Comparison of ENCODE assay signal across 19 cellular contexts in the genomic region with DNA sequence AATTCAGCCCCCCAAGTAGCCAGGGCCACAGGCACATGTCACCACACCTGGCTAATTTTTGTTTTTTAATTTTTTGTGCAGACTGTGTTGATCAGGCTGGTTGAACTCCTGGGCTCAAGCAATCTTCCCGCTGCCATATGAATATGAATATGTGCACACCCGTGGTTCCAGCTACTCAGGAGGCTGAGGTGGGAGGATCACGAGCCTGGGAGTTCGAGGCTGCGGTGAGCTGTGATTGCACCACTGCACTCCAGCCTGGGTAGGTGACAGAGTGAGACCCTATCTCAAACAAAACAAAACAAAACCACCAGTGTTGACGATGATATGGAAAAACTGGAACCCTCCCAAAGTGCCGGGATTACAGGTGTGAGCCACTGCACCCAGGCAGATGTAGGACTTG. TPM values are rescaled to one million over a fixed set of nuclear protein-coding genes. Genes with fewer than 3 reads are reported as not detected.
DNase-seq lines count a peak whose midpoint lies in the region; ATAC-seq and TF ChIP-seq lines count a peak whose summit lies in the region.
"Had no signal": no experiment of that assay in that cellular context is flagged by ENCODE, and none has a peak within 500 bp of the region (broad histone marks: within the 10 kb centered on the region; RNA-seq: fewer than 3 reads in every experiment).

No MANE protein-coding gene starts in this region.

- DNase-seq in naive B cell = no peak
- DNase-seq in stimulated activated effector memory CD8-positive, alpha-beta T cell treated with anti-CD3 and anti-CD28 coated beads, Interleukin-12 subunit alpha, Interleukin-12 subunit beta, amount 100 ng/mL, for 72 hours (ENCODE audit: low spot score in 2 of 2) = no peak
- no peak for DNase-seq in erythroblast (lab: John Stamatoyannopoulos, UW)
- DNase-seq in MG63 = no peak
- DNase-seq in MM.1S = no peak
- DNase-seq: CD8-positive, alpha-beta T cell; DMS79; KG1; NCI-H1092; NCI-H146; NCI-H2081; NCI-H510A treated with DMSO at 0.1 percent for 48 hours; NCI-H82 had no signal

- H3K36me3 Mint-ChIP-seq in naive B cell = peaks cover 4 to 10% of the 10 kb centered on the region in 2 donors
- peaks cover 78% of the 10 kb centered on the region for H3K36me3 Mint-ChIP-seq in stimulated activated effector memory CD8-positive, alpha-beta T cell treated with anti-CD3 and anti-CD28 coated beads, Interleukin-12 subunit alpha, Interleukin-12 subunit beta, amount 100 ng/mL, for 72 hours

- H2AFZ ChIP-seq in SU-DHL-6 (ENCODE audit: low read depth, low read length, severe bottlenecking) = no peak overlapping the region
- H2AFZ ChIP-seq in MM.1S (ENCODE audit: low read length) = no peak overlapping the region
- H2AFZ ChIP-seq: GM23338 had no signal

- peaks cover 39 to 53% (median 42%) of the 10 kb centered on the region in 3 donors for H3K4me1 Mint-ChIP-seq in naive B cell
- H3K4me1 Mint-ChIP-seq in stimulated activated effector memory CD8-positive, alpha-beta T cell treated with anti-CD3 and anti-CD28 coated beads, Interleukin-12 subunit alpha, Interleukin-12 subunit beta, amount 100 ng/mL, for 72 hours = peaks cover 43% of the 10 kb centered on the region

- H3K4me1 ChIP-seq in DOHH2 (ENCODE audit: control insufficient read depth, low read length) (peaks cover 100% of the 10 kb centered on the region), MM.1S (ENCODE audit: low read length) (no peaks in the 10 kb centered on the region)

- H3K27ac Mint-ChIP-seq in naive B cell = peak overlapping the region in 4 of 6 donors; percentile 20 to 90 (median 48)
- peak overlapping the region; percentile 60 for H3K27ac Mint-ChIP-seq in stimulated activated effector memory CD8-positive, alpha-beta T cell treated with anti-CD3 and anti-CD28 coated beads, Interleukin-12 subunit alpha, Interleukin-12 subunit beta, amount 100 ng/mL, for 72 hours
- H3K27ac Mint-ChIP-seq: GM23338 had no signal

- TF ChIP-seq CTCF in DOHH2 (IDR thresholded peaks at IDR 0.05; ENCODE audit: low read depth, low read length, poor library complexity, severe bottlenecking) (no peak), SU-DHL-6 (IDR thresholded peaks at IDR 0.05; ENCODE audit: insufficient read depth, low read length, poor library complexity, severe bottlenecking) (no peak), MM.1S (IDR thresholded peaks at IDR 0.05; ENCODE audit: low read length) (no peak)

- H3K4me3 Mint-ChIP-seq in naive B cell = no peak overlapping the region
- H3K4me3 Mint-ChIP-seq in stimulated activated effector memory CD8-positive, alpha-beta T cell treated with anti-CD3 and anti-CD28 coated beads, Interleukin-12 subunit alpha, Interleukin-12 subunit beta, amount 100 ng/mL, for 72 hours = no peak overlapping the region
- H3K4me3 Mint-ChIP-seq: CD8-positive, alpha-beta T cell; GM23338 had no signal

- H3F3A ChIP-seq in DOHH2 (ENCODE audit: control insufficient read depth, insufficient read depth) = peaks cover 26% of the 10 kb centered on the region
- no peaks in the 10 kb centered on the region for H3F3A ChIP-seq in SU-DHL-6 (ENCODE audit: insufficient read depth)
- no peaks in the 10 kb centered on the region for H3F3A ChIP-seq in MM.1S (ENCODE audit: insufficient read depth, low read length)

- peak overlapping the region; percentile 64 for H3K4me3 ChIP-seq in DOHH2 (ENCODE audit: low read length)
- no peak overlapping the region for H3K4me3 ChIP-seq in SU-DHL-6 (ENCODE audit: insufficient read depth, low read length, poor library complexity, severe bottlenecking)
- no peak overlapping the region for H3K4me3 ChIP-seq in MG63
- no peak overlapping the region for H3K4me3 ChIP-seq in MM.1S (ENCODE audit: low read length)
- H3K4me3 ChIP-seq: GM23338 had no signal

- H3K9ac ChIP-seq in SU-DHL-6 (ENCODE audit: low read length) (no peak overlapping the region), MM.1S (ENCODE audit: low read length) (no peak overlapping the region)

- H3K79me2 ChIP-seq in DOHH2 (ENCODE audit: control insufficient read depth, low read length) = peaks cover 94% of the 10 kb centered on the region
- H3K79me2 ChIP-seq in SU-DHL-6 (ENCODE audit: insufficient read depth, low read length) = peaks cover 65% of the 10 kb centered on the region
- peaks cover 76% of the 10 kb centered on the region for H3K79me2 ChIP-seq in MM.1S (ENCODE audit: low read length)

- no peaks in the 10 kb centered on the region for H3K9me3 Mint-ChIP-seq in naive B cell
- H3K9me3 Mint-ChIP-seq in stimulated activated effector memory CD8-positive, alpha-beta T cell treated with anti-CD3 and anti-CD28 coated beads, Interleukin-12 subunit alpha, Interleukin-12 subunit beta, amount 100 ng/mL, for 72 hours = no peaks in the 10 kb centered on the region
- H3K9me3 Mint-ChIP-seq: CD8-positive, alpha-beta T cell; GM23338 had no signal

- no peaks in the 10 kb centered on the region for H3K9me2 ChIP-seq in DOHH2 (replicated peaks; ENCODE audit: control insufficient read depth, low read length)
- H3K9me2 ChIP-seq in SU-DHL-6 (replicated peaks; ENCODE audit: insufficient read depth, low read length) = no peaks in the 10 kb centered on the region
- H3K9me2 ChIP-seq in MM.1S (replicated peaks; ENCODE audit: insufficient read depth, low read length) = no peaks in the 10 kb centered on the region

- no peak for ATAC-seq in naive B cell (ENCODE audit: low read depth in 2 of 2)
- no peak for ATAC-seq in stimulated activated effector memory CD8-positive, alpha-beta T cell treated with anti-CD3 and anti-CD28 coated beads, Interleukin-12 subunit alpha, Interleukin-12 subunit beta, amount 100 ng/mL, for 72 hours
- ATAC-seq: CD8-positive, alpha-beta T cell; GM23338; HCT116; Panc1; Right ventricle myocardium inferior had no signal

- no peaks in the 10 kb centered on the region for H3K27me3 Mint-ChIP-seq in naive B cell

- no peak for TF ChIP-seq POLR2A in erythroblast (IDR thresholded peaks at IDR 0.05; ENCODE audit: low read length)

- H3K4me2 ChIP-seq in DOHH2 (ENCODE audit: low read length) = peak overlapping the region; percentile 81
- H3K4me2 ChIP-seq in SU-DHL-6 (ENCODE audit: low read depth, low read length, poor library complexity, severe bottlenecking) = peak overlapping the region; percentile 31
- H3K4me2 ChIP-seq in MM.1S (ENCODE audit: low read depth, low read length) = no peak overlapping the region
- H3K4me2 ChIP-seq: GM23338 had no signal

- H4K20me1 ChIP-seq in DOHH2 (ENCODE audit: control insufficient read depth, insufficient read depth, low read depth, low read length) (no peaks in the 10 kb centered on the region), SU-DHL-6 (ENCODE audit: low read depth, low read length) (no peaks in the 10 kb centered on the region), MM.1S (ENCODE audit: insufficient read depth, low read length) (no peaks in the 10 kb centered on the region)

- H3K27ac ChIP-seq in DOHH2 (ENCODE audit: low read depth, low read length) (peak overlapping the region; percentile 95), SU-DHL-6 (ENCODE audit: low read depth, low read length) (peak overlapping the region; percentile 45), MM.1S (ENCODE audit: low read length) (no peak overlapping the region)

- H3K9me3 ChIP-seq in DOHH2 (ENCODE audit: control insufficient read depth, insufficient read depth, low read length) (no peaks in the 10 kb centered on the region), SU-DHL-6 (ENCODE audit: insufficient read depth, low read length) (no peaks in the 10 kb centered on the region), MG63 (no peaks in the 10 kb centered on the region), MM.1S (replicated peaks; ENCODE audit: insufficient read depth, low read length) (no peaks in the 10 kb centered on the region)

- H3K36me3 ChIP-seq in DOHH2 (ENCODE audit: control insufficient read depth, low read length) (peaks cover 82% of the 10 kb centered on the region), SU-DHL-6 (ENCODE audit: low read length) (no peaks in the 10 kb centered on the region), MG63 (peaks cover 18% of the 10 kb centered on the region), MM.1S (replicated peaks; ENCODE audit: insufficient read depth, low read length) (no peaks in the 10 kb centered on the region)

- H3K27me3 ChIP-seq in DOHH2 (ENCODE audit: control insufficient read depth, low read length) (no peaks in the 10 kb centered on the region), SU-DHL-6 (ENCODE audit: low read length) (no peaks in the 10 kb centered on the region), MG63 (no peaks in the 10 kb centered on the region), MM.1S (replicated peaks; ENCODE audit: insufficient read depth, low read length) (no peaks in the 10 kb centered on the region)

RNA-seq across cellular contexts. Expression of a gene that starts 32.0 kb away (rescaled TPM):
- 10 to 100 TPM in 5 of 6 donors, 1 to 10 TPM in 1; 6.7 to 45.0 (median 31.5) TPM for polyA plus RNA-seq in naive B cell (ENCODE audit: low read depth in 6 of 6)
- total RNA-seq in MG63 (2014; rRNA removed; shearing (Covaris generic); ENCODE audit: low replicate concordance) = 64.5 and 157 TPM in 2 replicates

RNA-seq across cellular contexts. Expression of a gene that starts 45.3 kb away (rescaled TPM):
- polyA plus RNA-seq in naive B cell (ENCODE audit: low read depth in 6 of 6) = 10 to 100 TPM; 30.3 to 65.5 (median 40.0) TPM
- 11.9 and 36.0 TPM in 2 replicates for total RNA-seq in MG63 (2014; rRNA removed; shearing (Covaris generic); ENCODE audit: low replicate concordance)
